9 cellular contexts compared by ENCODE assay signal in the genomic region with DNA sequence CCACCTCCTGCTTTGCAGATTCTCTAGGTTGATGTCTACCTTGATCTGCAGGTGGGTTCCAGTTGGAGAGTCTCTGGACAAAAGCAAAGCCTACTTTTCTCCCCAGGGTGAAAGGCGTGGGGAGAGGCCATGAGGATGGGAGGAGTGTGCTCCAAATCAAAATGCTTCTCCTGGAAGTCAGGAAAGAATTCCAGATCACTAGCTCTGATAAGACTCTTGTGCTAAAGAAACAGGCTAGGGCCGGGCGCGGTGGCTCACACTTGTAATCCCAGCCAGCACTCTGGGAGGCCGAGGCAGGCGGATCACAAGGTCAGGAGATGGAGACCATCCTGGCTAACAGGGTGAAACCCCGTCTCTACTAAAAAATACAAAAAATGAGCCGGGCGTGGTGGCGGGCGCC. TPM values are rescaled to one million over a fixed set of nuclear protein-coding genes. Genes with fewer than 3 reads are reported as not detected.
DNase-seq lines count a peak whose midpoint lies in the region; ATAC-seq and TF ChIP-seq lines count a peak whose summit lies in the region.
"Not testable (repeated sequence)": the region's sequence is repeated elsewhere in the genome, so short reads cannot be mapped to it uniquely, and the experiment has no call there.
"Had no signal": no experiment of that assay in that cellular context is flagged by ENCODE, and none has a peak within 500 bp of the region (broad histone marks: within the 10 kb centered on the region; RNA-seq: fewer than 3 reads in every experiment).

No MANE protein-coding gene starts in this region.

- peaks cover 59% of the 10 kb centered on the region for H3K4me1 ChIP-seq in CD4-positive, CD25-positive, alpha-beta regulatory T cell (ENCODE audit: control insufficient read depth, insufficient read depth, low read length, poor library complexity, severe bottlenecking)
- peaks cover 78% of the 10 kb centered on the region for H3K4me1 ChIP-seq in lower lobe of right lung
- H3K4me1 ChIP-seq in psoas muscle, result peaks cover 59% of the 10 kb centered on the region
- peaks cover 86% of the 10 kb centered on the region for H3K4me1 ChIP-seq in suprapubic skin

- not testable (repeated sequence) for DNase-seq in CD4-positive, CD25-positive, alpha-beta regulatory T cell; T-cell; effector memory CD8-positive, alpha-beta T cell; lower lobe of right lung; psoas muscle
- peak; percentile 47 for DNase-seq in activated effector memory CD4-positive, alpha-beta T cell treated with anti-CD3 and anti-CD28 coated beads, Interleukin-2, amount 50 U/mL, for 16 hours
- peak in 1 of 2 donors; percentile 56 for DNase-seq in suprapubic skin (ENCODE audit: low spot score in 2 of 2)

- CTCF ChIA-PET in T-cell (lab: Charles Lee), result interaction anchor here (0.5 to 0.7 kb wide), 2 partner anchors 27 to 253 kb away, joined by 3 to 4 read pairs; no protein-coding TSS in a partner anchor

- not testable (repeated sequence) for TF ChIP-seq CTCF in lower lobe of right lung (IDR thresholded peaks at IDR 0.05); nephron (IDR thresholded peaks at IDR 0.05; ENCODE audit: unreplicated experiment in 3 of 3); psoas muscle (IDR thresholded peaks at IDR 0.05); suprapubic skin (IDR thresholded peaks at IDR 0.05)

- not testable (repeated sequence) for TF ChIP-seq POLR2A in suprapubic skin (IDR thresholded peaks at IDR 0.05)

- not testable (repeated sequence) for H3K4me3 ChIP-seq in CD4-positive, CD25-positive, alpha-beta regulatory T cell (ENCODE audit: low read depth, low read length); lower lobe of right lung; psoas muscle; suprapubic skin

- 96 to 98% (median 96%) methylated on average over 11 of the region's 11 CpGs for WGBS in psoas muscle, 3 donors
- 94% methylated on average over 11 of the region's 11 CpGs for WGBS in suprapubic skin

- not testable (repeated sequence) for H3K36me3 ChIP-seq in CD4-positive, CD25-positive, alpha-beta regulatory T cell (ENCODE audit: control insufficient read depth, insufficient read depth, low read length); lower lobe of right lung; psoas muscle (ENCODE audit: insufficient read depth in 1 of 2, low read depth in 1 of 2); suprapubic skin

- POLR2A ChIA-PET in T-cell (lab: Charles Lee), result not testable (repeated sequence)

- not testable (repeated sequence) for H3K9me3 Mint-ChIP-seq in CD4-positive, CD25-positive, alpha-beta regulatory T cell; T-cell; effector memory CD8-positive, alpha-beta T cell; nephron

- TF ChIP-seq EP300 in suprapubic skin (IDR thresholded peaks at IDR 0.05), result not testable (repeated sequence)

- not testable (repeated sequence) for H3K27me3 ChIP-seq in CD4-positive, CD25-positive, alpha-beta regulatory T cell (ENCODE audit: control insufficient read depth, insufficient read depth, low read length); lower lobe of right lung (ENCODE audit: low read depth); psoas muscle (ENCODE audit: insufficient read depth in 3 of 3, low read length in 2 of 3); suprapubic skin

- H3K36me3 Mint-ChIP-seq in CD4-positive, CD25-positive, alpha-beta regulatory T cell; T-cell; nephron (ENCODE audit: low read depth): not testable (repeated sequence)
- H3K36me3 Mint-ChIP-seq in effector memory CD8-positive, alpha-beta T cell (ENCODE audit: insufficient read depth), result peaks cover 15% of the 10 kb centered on the region

- peak overlapping the region; percentile 87 to 92 (median 88) for H3K27ac Mint-ChIP-seq in CD4-positive, CD25-positive, alpha-beta regulatory T cell
- H3K27ac Mint-ChIP-seq in T-cell, result peak overlapping the region; percentile 23 to 87
- H3K27ac Mint-ChIP-seq in effector memory CD8-positive, alpha-beta T cell, result peak overlapping the region; percentile 92 to 93
- H3K27ac Mint-ChIP-seq in nephron, result peak overlapping the region in 2 of 3 experiments; percentile 81 to 90

- intact Hi-C loops in lower lobe of right lung (cut with DNase I), result loop anchor here (10.0 kb wide), 1 partner anchor 103 kb away; no protein-coding TSS in a partner anchor
- intact Hi-C loops in psoas muscle (cut with DNase I), result loop anchor here (5.0 to 10.0 kb wide), 4 partner anchors 76 to 303 kb away; a partner anchor contains a TSS

- not testable (repeated sequence) for ATAC-seq in CD4-positive, CD25-positive, alpha-beta regulatory T cell (ENCODE audit: low read depth in 2 of 2); T-cell (replicated peaks in 1 of 4); effector memory CD8-positive, alpha-beta T cell (replicated peaks); lower lobe of right lung; psoas muscle

- peak overlapping the region; percentile 65 for H3K27ac ChIP-seq in CD4-positive, CD25-positive, alpha-beta regulatory T cell (ENCODE audit: insufficient read depth, low read length, poor library complexity, severe bottlenecking)
- H3K27ac ChIP-seq in lower lobe of right lung (peak overlapping the region; percentile 99), psoas muscle (peak overlapping the region; percentile 100), suprapubic skin (peak overlapping the region; percentile 75)

- H3K4me3 Mint-ChIP-seq in CD4-positive, CD25-positive, alpha-beta regulatory T cell, result peak overlapping the region; percentile 51 to 84 (median 74)
- peak overlapping the region in 2 of 3 donors; percentile 21 to 80 for H3K4me3 Mint-ChIP-seq in T-cell
- not testable (repeated sequence) for H3K4me3 Mint-ChIP-seq in effector memory CD8-positive, alpha-beta T cell
- H3K4me3 Mint-ChIP-seq in nephron, result peak overlapping the region; percentile 25 to 79 (median 62)

- H3K9me3 ChIP-seq in CD4-positive, CD25-positive, alpha-beta regulatory T cell (ENCODE audit: control insufficient read depth in 2 of 2, low read length in 2 of 2); lower lobe of right lung; psoas muscle; suprapubic skin: not testable (repeated sequence)

- peaks cover 33 to 79% (median 52%) of the 10 kb centered on the region in 4 donors for H3K4me1 Mint-ChIP-seq in CD4-positive, CD25-positive, alpha-beta regulatory T cell
- H3K4me1 Mint-ChIP-seq in T-cell, result peaks cover 50 to 67% (median 59%) of the 10 kb centered on the region in 3 donors
- peaks cover 23 to 42% of the 10 kb centered on the region in 2 donors for H3K4me1 Mint-ChIP-seq in effector memory CD8-positive, alpha-beta T cell (ENCODE audit: low read depth in 2 of 2)
- H3K4me1 Mint-ChIP-seq in nephron, result peaks cover 29% of the 10 kb centered on the region

- H3K27me3 Mint-ChIP-seq in CD4-positive, CD25-positive, alpha-beta regulatory T cell; T-cell; effector memory CD8-positive, alpha-beta T cell; nephron (ENCODE audit: low read depth): not testable (repeated sequence)

RNA-seq across cellular contexts. Expression of a gene that starts 21.9 kb away (rescaled TPM):
- 16.8 TPM for total RNA-seq in CD4-positive, CD25-positive, alpha-beta regulatory T cell
- polyA plus RNA-seq in CD4-positive, CD25-positive, alpha-beta regulatory T cell, result 100 to 1,000 TPM; 106 to 170 (median 143) TPM
- 1 to 10 TPM; 1.7 to 8.7 (median 2.5) TPM for total RNA-seq in T-cell
- 18.1 TPM for total RNA-seq in lower lobe of right lung
- 10 to 100 TPM; 32.6 to 37.3 (median 33.0) TPM for total RNA-seq in psoas muscle
- polyA plus RNA-seq in psoas muscle, result 10 to 100 TPM; 11.8 to 66.6 (median 49.1) TPM
- total RNA-seq in suprapubic skin, result 10 to 100 TPM in 2 of 4 donors, 1 to 10 TPM in 2; 7.6 to 20.9 (median 12.6) TPM
- total RNA-seq: LHCN-M2 had no signal
